16 cellular contexts compared by ENCODE assay signal in genomic region chr3:11625376-11626083, GRCh38. TPM values are rescaled to one million over a fixed set of nuclear protein-coding genes. Genes with fewer than 3 reads are reported as not detected.
DNase-seq lines count a peak whose midpoint lies in the region; ATAC-seq and TF ChIP-seq lines count a peak whose summit lies in the region.
"Had no signal": no experiment of that assay in that cellular context is flagged by ENCODE, and none has a peak within 500 bp of the region (broad histone marks: within the 10 kb centered on the region; RNA-seq: fewer than 3 reads in every experiment).

No MANE protein-coding gene starts in this region.

- TF ChIP-seq POLR2A in stomach (IDR thresholded peaks at IDR 0.05): no peak

- DNase-seq in cardiac muscle cell (ENCODE audit: low read depth in 1 of 2, low spot score in 1 of 2) (no peak), heart right ventricle (no peak), type B pancreatic cell (ENCODE audit: extremely low spot score, unreplicated experiment) (no peak), stomach (no peak), HCEC 1CT (no peak)
- no peak for DNase-seq in activated T-helper 1 cell treated with anti-CD3 and anti-CD28 coated beads, Interleukin-12 subunit alpha, Interleukin-12 subunit beta, Interleukin-2, Interleukin-4 antibody, amounts not matched to agents 30 ng/mL and 10 ng/mL and 1 ng/mL, durations not matched to agents 14 hours and 24 hours and 36 hours (ENCODE audit: low spot score)
- DNase-seq: activated CD4-positive, CD25-positive, alpha-beta regulatory T cell treated with anti-CD3 and anti-CD28 coated beads, Interleukin-2, amount 50 U/mL, for 72 hours; activated effector memory CD4-positive, alpha-beta T cell treated with Interleukin-2 at 50 U/mL for 16 hours; effector CD4-positive, alpha-beta T cell; GDM1; hypothalamus; NCI-H1092 had no signal

- H3K27ac Mint-ChIP-seq in activated T-helper 1 cell treated with anti-CD3 and anti-CD28 coated beads, Interleukin-12 subunit alpha, Interleukin-12 subunit beta, Interleukin-2, Interleukin-4 antibody, amounts not matched to agents 30 ng/mL and 10 ng/mL and 1 ng/mL, durations not matched to agents 14 hours and 24 hours and 36 hours: peak overlapping the region; percentile 71
- peak overlapping the region; percentile 2 for H3K27ac Mint-ChIP-seq in type B pancreatic cell

- peak overlapping the region; percentile 18 for H3K27ac ChIP-seq in cardiac muscle cell
- peak overlapping the region in 2 of 10 donors; percentile 9 to 40 for H3K27ac ChIP-seq in heart right ventricle
- H3K27ac ChIP-seq in liver (ENCODE audit: low read depth in 1 of 2, low read length in 2 of 2): no peak overlapping the region
- H3K27ac ChIP-seq in stomach: peak overlapping the region in 1 of 5 donors; percentile 43

- ATAC-seq in heart right ventricle (no peak), GM18498 (IDR thresholded peaks at IDR 0.05; ENCODE audit: unreplicated experiment) (no peak)
- ATAC-seq: HCT116 had no signal

- H3K4me3 ChIP-seq in cardiac muscle cell: no peak overlapping the region
- H3K4me3 ChIP-seq in heart right ventricle: no peak overlapping the region
- H3K4me3 ChIP-seq in liver (ENCODE audit: low read depth in 1 of 3, low read length in 3 of 3): no peak overlapping the region
- H3K4me3 ChIP-seq in stomach: no peak overlapping the region
- H3K4me3 ChIP-seq: breast epithelium had no signal

- peaks cover 71% of the 10 kb centered on the region for H3K4me1 Mint-ChIP-seq in activated T-helper 1 cell treated with anti-CD3 and anti-CD28 coated beads, Interleukin-12 subunit alpha, Interleukin-12 subunit beta, Interleukin-2, Interleukin-4 antibody, amounts not matched to agents 30 ng/mL and 10 ng/mL and 1 ng/mL, durations not matched to agents 14 hours and 24 hours and 36 hours (ENCODE audit: low read depth)
- H3K4me1 Mint-ChIP-seq in type B pancreatic cell (ENCODE audit: unreplicated experiment): peaks cover 54% of the 10 kb centered on the region

- peak overlapping the region; percentile 75 for H3K4me3 Mint-ChIP-seq in activated T-helper 1 cell treated with anti-CD3 and anti-CD28 coated beads, Interleukin-12 subunit alpha, Interleukin-12 subunit beta, Interleukin-2, Interleukin-4 antibody, amounts not matched to agents 30 ng/mL and 10 ng/mL and 1 ng/mL, durations not matched to agents 14 hours and 24 hours and 36 hours
- H3K4me3 Mint-ChIP-seq in type B pancreatic cell: no peak overlapping the region

- no peaks in the 10 kb centered on the region for H3K27me3 ChIP-seq in cardiac muscle cell
- no peaks in the 10 kb centered on the region for H3K27me3 ChIP-seq in heart right ventricle
- H3K27me3 ChIP-seq in liver (ENCODE audit: control insufficient read depth in 4 of 4, insufficient read depth in 4 of 4, low read length in 3 of 4): no peaks in the 10 kb centered on the region
- H3K27me3 ChIP-seq in stomach: no peaks in the 10 kb centered on the region
- H3K27me3 ChIP-seq: breast epithelium had no signal

- H3K36me3 ChIP-seq in cardiac muscle cell (no peaks in the 10 kb centered on the region), heart right ventricle (no peaks in the 10 kb centered on the region), liver (ENCODE audit: control insufficient read depth in 4 of 4, insufficient read depth in 3 of 4, low read depth in 1 of 4, low read length in 3 of 4) (no peaks in the 10 kb centered on the region), stomach (no peaks in the 10 kb centered on the region)
- H3K36me3 ChIP-seq: breast epithelium had no signal

- WGBS in heart right ventricle, 2 donors: 81 to 88% methylated on average over 5 of the region's 5 CpGs
- 49% methylated on average over 5 of the region's 5 CpGs for WGBS in liver
- 63 to 86% (median 77%) methylated on average over 5 of the region's 5 CpGs for WGBS in stomach, 5 donors

- no peaks in the 10 kb centered on the region for H3K9me3 ChIP-seq in cardiac muscle cell (ENCODE audit: low read depth)
- H3K9me3 ChIP-seq in heart right ventricle: no peaks in the 10 kb centered on the region
- no peaks in the 10 kb centered on the region for H3K9me3 ChIP-seq in liver (ENCODE audit: control insufficient read depth in 4 of 4, low read length in 3 of 4)
- H3K9me3 ChIP-seq in stomach: no peaks in the 10 kb centered on the region
- H3K9me3 ChIP-seq: breast epithelium had no signal

- peaks cover 4% of the 10 kb centered on the region for H3K9me3 Mint-ChIP-seq in activated T-helper 1 cell treated with anti-CD3 and anti-CD28 coated beads, Interleukin-12 subunit alpha, Interleukin-12 subunit beta, Interleukin-2, Interleukin-4 antibody, amounts not matched to agents 30 ng/mL and 10 ng/mL and 1 ng/mL, durations not matched to agents 14 hours and 24 hours and 36 hours
- no peaks in the 10 kb centered on the region for H3K9me3 Mint-ChIP-seq in type B pancreatic cell

- no peak overlapping the region for H3K9ac ChIP-seq in liver (ENCODE audit: low read depth in 1 of 2, low read length in 2 of 2)

- no peaks in the 10 kb centered on the region for H3K27me3 Mint-ChIP-seq in activated T-helper 1 cell treated with anti-CD3 and anti-CD28 coated beads, Interleukin-12 subunit alpha, Interleukin-12 subunit beta, Interleukin-2, Interleukin-4 antibody, amounts not matched to agents 30 ng/mL and 10 ng/mL and 1 ng/mL, durations not matched to agents 14 hours and 24 hours and 36 hours (ENCODE audit: insufficient read depth)
- H3K27me3 Mint-ChIP-seq in type B pancreatic cell: no peaks in the 10 kb centered on the region

- intact Hi-C loops in heart right ventricle (cut with DNase I) (no loop called here), stomach (cut with DNase I; ENCODE audit: low total_unique reads) (no loop called here)
- intact Hi-C loops in activated T-helper 1 cell treated with anti-CD3 and anti-CD28 coated beads, Interleukin-12 subunit alpha, Interleukin-12 subunit beta, Interleukin-2, Interleukin-4 antibody, amounts not matched to agents 30 ng/mL and 10 ng/mL and 1 ng/mL, durations not matched to agents 14 hours and 24 hours and 36 hours (cut with micrococcal nuclease): loop anchor here (1.0 to 10.0 kb wide), 8 partner anchors 9 to 1373 kb away; partner anchors contain the start of genes RAF1, TSEN2 and VGLL4

- TF ChIP-seq CTCF in cardiac muscle cell (IDR thresholded peaks at IDR 0.05; ENCODE audit: low read depth, low read length) (no peak), heart right ventricle (IDR thresholded peaks at IDR 0.05) (no peak), liver (IDR thresholded peaks at IDR 0.05; ENCODE audit: low read depth, low read length, missing input control) (no peak), type B pancreatic cell (conservative IDR thresholded peaks at IDR 0.05) (no peak), stomach (IDR thresholded peaks at IDR 0.05) (no peak)

- peaks cover 23% of the 10 kb centered on the region for H3K36me3 Mint-ChIP-seq in activated T-helper 1 cell treated with anti-CD3 and anti-CD28 coated beads, Interleukin-12 subunit alpha, Interleukin-12 subunit beta, Interleukin-2, Interleukin-4 antibody, amounts not matched to agents 30 ng/mL and 10 ng/mL and 1 ng/mL, durations not matched to agents 14 hours and 24 hours and 36 hours (ENCODE audit: low read depth)
- peaks cover 26% of the 10 kb centered on the region for H3K36me3 Mint-ChIP-seq in type B pancreatic cell

- H3K4me1 ChIP-seq in cardiac muscle cell (ENCODE audit: low read depth) (peaks cover 16% of the 10 kb centered on the region), heart right ventricle (peaks cover 3 to 97% (median 62%) of the 10 kb centered on the region in 9 donors), liver (ENCODE audit: control insufficient read depth in 4 of 4, insufficient read depth in 4 of 4, low read length in 3 of 4) (peaks cover 0 to 10% (median 6%) of the 10 kb centered on the region in 4 donors), stomach (peaks cover 38 to 77% (median 57%) of the 10 kb centered on the region in 4 donors)

- no peak for TF ChIP-seq RAD21 in liver (IDR thresholded peaks at IDR 0.05)

- TF ChIP-seq EP300 in stomach (IDR thresholded peaks at IDR 0.05): no peak

TF ChIP-seq in liver, 16 proteins besides CTCF, POLR2A, EP300 and RAD21 (continues in another document):
- no peak for TF ChIP-seq FOXA2 (IDR thresholded peaks at IDR 0.05)
- TF ChIP-seq, protein P1, sequence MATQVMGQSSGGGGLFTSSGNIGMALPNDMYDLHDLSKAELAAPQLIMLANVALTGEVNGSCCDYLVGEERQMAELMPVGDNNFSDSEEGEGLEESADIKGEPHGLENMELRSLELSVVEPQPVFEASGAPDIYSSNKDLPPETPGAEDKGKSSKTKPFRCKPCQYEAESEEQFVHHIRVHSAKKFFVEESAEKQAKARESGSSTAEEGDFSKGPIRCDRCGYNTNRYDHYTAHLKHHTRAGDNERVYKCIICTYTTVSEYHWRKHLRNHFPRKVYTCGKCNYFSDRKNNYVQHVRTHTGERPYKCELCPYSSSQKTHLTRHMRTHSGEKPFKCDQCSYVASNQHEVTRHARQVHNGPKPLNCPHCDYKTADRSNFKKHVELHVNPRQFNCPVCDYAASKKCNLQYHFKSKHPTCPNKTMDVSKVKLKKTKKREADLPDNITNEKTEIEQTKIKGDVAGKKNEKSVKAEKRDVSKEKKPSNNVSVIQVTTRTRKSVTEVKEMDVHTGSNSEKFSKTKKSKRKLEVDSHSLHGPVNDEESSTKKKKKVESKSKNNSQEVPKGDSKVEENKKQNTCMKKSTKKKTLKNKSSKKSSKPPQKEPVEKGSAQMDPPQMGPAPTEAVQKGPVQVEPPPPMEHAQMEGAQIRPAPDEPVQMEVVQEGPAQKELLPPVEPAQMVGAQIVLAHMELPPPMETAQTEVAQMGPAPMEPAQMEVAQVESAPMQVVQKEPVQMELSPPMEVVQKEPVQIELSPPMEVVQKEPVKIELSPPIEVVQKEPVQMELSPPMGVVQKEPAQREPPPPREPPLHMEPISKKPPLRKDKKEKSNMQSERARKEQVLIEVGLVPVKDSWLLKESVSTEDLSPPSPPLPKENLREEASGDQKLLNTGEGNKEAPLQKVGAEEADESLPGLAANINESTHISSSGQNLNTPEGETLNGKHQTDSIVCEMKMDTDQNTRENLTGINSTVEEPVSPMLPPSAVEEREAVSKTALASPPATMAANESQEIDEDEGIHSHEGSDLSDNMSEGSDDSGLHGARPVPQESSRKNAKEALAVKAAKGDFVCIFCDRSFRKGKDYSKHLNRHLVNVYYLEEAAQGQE (IDR thresholded peaks at IDR 0.05): no peak
- TF ChIP-seq HNF4G (IDR thresholded peaks at IDR 0.05): peak; percentile 17
- TF ChIP-seq HNF4A (conservative IDR thresholded peaks at IDR 0.05): peak; percentile 58 to 75
- TF ChIP-seq YY1 (IDR thresholded peaks at IDR 0.05): no peak

RNA-seq across cellular contexts. Expression of gene VGLL4, which starts 18.2 kb away (rescaled TPM):
- 139 and 147 TPM in 2 replicates for total RNA-seq in cardiac muscle cell
- polyA plus RNA-seq in cardiac muscle cell: 62.9 and 76.5 TPM in 2 replicates
- total RNA-seq in heart right ventricle: 10 to 100 TPM; 20.8 to 46.1 (median 30.3) TPM
- 10 to 100 TPM; 14.5 to 28.2 TPM for polyA plus RNA-seq in heart right ventricle
- total RNA-seq in activated T-helper 1 cell treated with anti-CD3 and anti-CD28 coated beads, Interleukin-12 subunit alpha, Interleukin-12 subunit beta, Interleukin-2, Interleukin-4 antibody, amounts not matched to agents 30 ng/mL and 10 ng/mL and 1 ng/mL, durations not matched to agents 14 hours and 24 hours and 36 hours: 46.0 and 48.7 TPM in 2 replicates
- 10 to 100 TPM; 14.3 to 27.9 TPM for total RNA-seq in liver
- polyA plus RNA-seq in liver: 10 to 100 TPM in 1 of 2 donors, 1 to 10 TPM in 1; 7.2 to 11.7 TPM
- 78.5 and 111 TPM in 2 replicates for total RNA-seq in type B pancreatic cell (ENCODE audit: low replicate concordance)
- total RNA-seq in stomach: 100 to 1,000 TPM in 2 of 5 donors, 10 to 100 TPM in 3; 15.2 to 147 (median 53.8) TPM
- polyA plus RNA-seq in stomach: 10 to 100 TPM; 18.9 to 33.9 (median 26.0) TPM
